Comparison of ENCODE assay signal across 14 cellular contexts in the genomic region with DNA sequence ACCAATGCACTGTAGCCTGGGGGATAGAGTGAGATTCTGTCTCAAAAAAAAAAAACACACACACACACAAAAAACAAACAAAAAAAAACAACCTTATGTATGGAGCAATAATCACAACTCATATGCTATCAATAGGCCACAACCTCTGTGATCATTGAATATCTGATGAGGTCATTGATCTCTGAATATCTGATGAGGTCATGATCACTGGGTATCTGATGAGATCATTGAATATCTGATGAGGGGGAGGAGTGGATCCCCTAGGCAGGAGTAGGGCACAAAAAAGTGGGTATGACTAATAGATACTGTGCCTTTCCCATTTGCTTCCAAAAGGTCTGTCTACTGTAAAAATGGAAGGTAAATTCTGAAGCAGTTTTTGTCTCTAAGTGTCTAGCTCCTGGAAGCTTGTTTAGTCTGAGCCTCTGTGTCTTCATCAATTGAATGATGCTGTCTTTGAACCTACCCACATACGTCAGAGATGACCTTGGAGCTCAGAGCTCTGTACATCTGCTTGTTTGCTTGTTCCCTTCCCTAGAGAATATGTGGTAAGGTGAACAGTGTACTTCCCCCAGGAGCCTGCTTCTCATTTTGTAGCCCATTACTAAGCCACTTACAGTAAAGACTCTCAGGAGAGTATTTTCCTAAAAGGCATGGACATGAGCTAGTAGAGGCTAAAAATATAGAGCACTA. TPM values are rescaled to one million over a fixed set of nuclear protein-coding genes. Genes with fewer than 3 reads are reported as not detected.
"Had no signal": no experiment of that assay in that cellular context is flagged by ENCODE, and none has a peak within 500 bp of the region (broad histone marks: within the 10 kb centered on the region; RNA-seq: fewer than 3 reads in every experiment).

No MANE protein-coding gene starts in this region.

- H3K27ac ChIP-seq: brain microvascular endothelial cell, lower lobe of right lung, neural progenitor cell, ovary, thyroid gland had no signal

- H3K4me3 ChIP-seq: lower lobe of right lung, neural progenitor cell, ovary, thyroid gland had no signal

- DNase-seq: activated CD4-positive, alpha-beta T cell treated with anti-CD3 and anti-CD28 coated beads, Interleukin-2, amount 50 U/mL, for 4 hours; activated CD4-positive, CD25-positive, alpha-beta regulatory T cell treated with anti-CD3 and anti-CD28 coated beads, Interleukin-2, amount 50 U/mL, for 72 hours; activated effector memory CD4-positive, alpha-beta T cell treated with Interleukin-2 at 50 U/mL for 16 hours; activated T-cell treated with anti-CD3 and anti-CD28 coated beads, Interleukin-2, amount 50 U/mL, for 1 hour; brain microvascular endothelial cell; dermis blood vessel endothelial cell; endodermal cell; lower lobe of right lung; midbrain; ovary; stimulated activated CD4-positive, alpha-beta T cell treated with anti-CD3 and anti-CD28 coated beads, Interleukin-4, amount 100 ng/mL, for 1 hour; thyroid gland had no signal

- H3K4me1 ChIP-seq: lower lobe of right lung, neural progenitor cell, thyroid gland had no signal

- ATAC-seq: activated naive CD4-positive, alpha-beta T cell treated with anti-CD3 and anti-CD28 coated beads, Interleukin-2, amount 50 U/mL, for 72 hours; lower lobe of right lung had no signal

- H3K9me3 ChIP-seq: lower lobe of right lung, ovary, thyroid gland had no signal

- H3K36me3 ChIP-seq: brain microvascular endothelial cell, lower lobe of right lung, neural progenitor cell, ovary, thyroid gland had no signal

- H3K27me3 ChIP-seq: brain microvascular endothelial cell, neural progenitor cell, ovary, thyroid gland had no signal

RNA-seq across cellular contexts. Expression of a gene that starts 13.6 kb away (rescaled TPM):
- total RNA-seq: dermis blood vessel endothelial cell, lower lobe of right lung had no signal

RNA-seq across cellular contexts. Expression of a gene that starts 54.0 kb away (rescaled TPM):
- total RNA-seq: dermis blood vessel endothelial cell, endodermal cell had no signal
